1 cellular context compared by ENCODE assay signal in genomic region chr22:50140615-50141014, GRCh38.
TF ChIP-seq lines count a peak whose summit lies in the region.

No MANE protein-coding gene starts in this region.

TF ChIP-seq in K562, 482 proteins besides CTCF, POLR2A, EP300 and RAD21:
- TF ChIP-seq ZNF507 (tag; conservative IDR thresholded peaks at IDR 0.05) (no peak), ZFP30 (CRISPR knock-in tag; IDR thresholded peaks at IDR 0.05; ENCODE audit: borderline replicate concordance) (no peak), CEBPG (CRISPR knock-in tag; IDR thresholded peaks at IDR 0.05) (peak; percentile 46; the same call in 1 of the 2 replicates), CEBPG (tag; conservative IDR thresholded peaks at IDR 0.05 in 1 of 2, IDR thresholded peaks at IDR 0.05 in 1 of 2) (peak; percentile 59 to 63; a peak in 3 of 4 replicates), E2F6 (IDR thresholded peaks at IDR 0.05; ENCODE audit: borderline replicate concordance in 1 of 2, extremely low read depth in 1 of 2, insufficient read depth in 1 of 2, insufficient read length in 1 of 2, low read depth in 1 of 2, low read length in 1 of 2, poor library complexity in 1 of 2, severe bottlenecking in 1 of 2) (no peak), ZNF699 (CRISPR knock-in tag; IDR thresholded peaks at IDR 0.05; ENCODE audit: insufficient replicate concordance) (no peak), CEBPB (tag; IDR thresholded peaks at IDR 0.05) (peak; percentile 95)
